9 cellular contexts compared by ENCODE assay signal in the genomic region with DNA sequence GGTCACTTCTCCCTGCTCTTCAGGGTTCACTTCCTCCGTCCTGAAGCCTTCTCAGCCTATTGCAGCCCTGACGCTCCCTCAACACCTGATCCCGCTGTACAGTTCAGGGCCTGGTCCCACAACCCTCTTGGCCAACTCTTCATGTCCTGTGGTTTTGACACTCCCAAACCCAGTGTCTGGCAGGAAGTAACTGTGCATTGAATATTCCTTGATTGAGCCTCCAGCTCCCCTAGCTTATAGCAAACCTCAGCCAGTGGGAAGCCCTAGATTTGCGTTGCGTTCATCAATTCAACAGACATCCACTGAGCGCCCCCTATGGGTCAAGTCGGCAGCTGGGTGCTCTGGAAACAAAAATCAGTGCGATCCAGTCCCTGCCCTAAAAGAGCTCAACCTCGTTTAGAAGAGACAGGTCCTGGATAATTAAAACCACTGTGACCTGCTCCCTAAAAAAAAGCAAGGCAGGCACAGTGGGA. TPM values are rescaled to one million over a fixed set of nuclear protein-coding genes. Genes with fewer than 3 reads are reported as not detected.
A peak's percentile ranks its signal among the peaks of the same experiment; 100 is the strongest.
DNase-seq lines count a peak whose midpoint lies in the region; ATAC-seq, FAIRE-seq and TF ChIP-seq lines count a peak whose summit lies in the region.
"Had no signal": no experiment of that assay in that cellular context is flagged by ENCODE, and none has a peak within 500 bp of the region (broad histone marks: within the 10 kb centered on the region; RNA-seq: fewer than 3 reads in every experiment).

No MANE protein-coding gene starts in this region.

- H3K27me3 ChIP-seq in hepatocyte: no peaks in the 10 kb centered on the region

- no peaks in the 10 kb centered on the region for H3K79me2 ChIP-seq in hepatocyte

- H3K4me2 ChIP-seq in A549: no peak overlapping the region
- no peak overlapping the region for H3K4me2 ChIP-seq in hepatocyte

- peak; percentile 65 to 68 for DNase-seq in A549 (ENCODE audit: low read depth in 1 of 2, low spot score in 1 of 2)
- peak; percentile 24 for DNase-seq in RPMI7951 (ENCODE audit: low read depth)
- DNase-seq in astrocyte of the cerebellum (ENCODE audit: low read depth): peak; percentile 51
- DNase-seq in hepatocyte (ENCODE audit: low spot score): peak; percentile 88
- DNase-seq in sciatic nerve (ENCODE audit: low spot score): peak; percentile 85

- H3K4me1 ChIP-seq in A549 (no peaks in the 10 kb centered on the region), hepatocyte (ENCODE audit: insufficient read depth) (no peaks in the 10 kb centered on the region)

- H3K9me3 ChIP-seq in A549 (no peaks in the 10 kb centered on the region), hepatocyte (ENCODE audit: low read depth) (no peaks in the 10 kb centered on the region)

- no peak overlapping the region for H3K27ac ChIP-seq in A549
- H3K27ac ChIP-seq in hepatocyte: no peak overlapping the region

- no peak for TF ChIP-seq EP300 in A549 (IDR thresholded peaks at IDR 0.05)

- no peaks in the 10 kb centered on the region for H4K20me1 ChIP-seq in hepatocyte (ENCODE audit: insufficient read depth, poor library complexity, severe bottlenecking)

- no peak for FAIRE-seq in A549 (lab: Jason Lieb, UNC)

- 47% methylated on average over 9 of the region's 9 CpGs for WGBS in A549 (ENCODE audit: missing lambda C conversion rate)
- WGBS in hepatocyte (ENCODE audit: low lambda C conversion rate, missing lambda C conversion rate): 42% methylated on average over 9 of the region's 9 CpGs

- intact Hi-C loops in sciatic nerve (cut with DNase I): no loop called here

- POLR2A ChIA-PET in A549 (lab: Yijun Ruan, JAX): no interaction called here

- H3K9me2 ChIP-seq in hepatocyte (replicated peaks; ENCODE audit: insufficient read depth): no peaks in the 10 kb centered on the region

- H3K36me3 ChIP-seq in hepatocyte (replicated peaks; ENCODE audit: insufficient read depth, low read depth): no peaks in the 10 kb centered on the region

- ATAC-seq in A549 (peak; percentile 49 to 84; a peak in 3 of 6 replicates), sciatic nerve (peak; percentile 63), GM18498 (IDR thresholded peaks at IDR 0.05; ENCODE audit: unreplicated experiment) (no peak), GM21381 (IDR thresholded peaks at IDR 0.05; ENCODE audit: unreplicated experiment) (no peak)

- H3K4me3 ChIP-seq in A549: no peak overlapping the region
- no peak overlapping the region for H3K4me3 ChIP-seq in GM12875 (ENCODE audit: low read depth, low read length)
- no peak overlapping the region for H3K4me3 ChIP-seq in astrocyte of the cerebellum (ENCODE audit: low read depth, low read length)
- no peak overlapping the region for H3K4me3 ChIP-seq in hepatocyte

- TF ChIP-seq RAD21 in A549 (conservative IDR thresholded peaks at IDR 0.05 in 1 of 2, IDR thresholded peaks at IDR 0.05 in 1 of 2): peak; percentile 73 to 78

- CTCF ChIA-PET in A549 (lab: Yijun Ruan, JAX): interaction anchor here (0.6 to 5.7 kb wide), 26 partner anchors 8 to 191 kb away, joined by 3 to 52 read pairs (median 8); a partner anchor contains a TSS

- no peak for TF ChIP-seq POLR2A in A549 (IDR thresholded peaks at IDR 0.05; ENCODE audit: low read length)

- TF ChIP-seq CTCF in A549 (IDR thresholded peaks at IDR 0.05): peak; percentile 79
- peak; percentile 81 for TF ChIP-seq CTCF in GM12875 (IDR thresholded peaks at IDR 0.05; ENCODE audit: borderline replicate concordance, insufficient read depth, low read depth, low read length)
- TF ChIP-seq CTCF in astrocyte of the cerebellum (IDR thresholded peaks at IDR 0.05; ENCODE audit: low read depth, low read length, missing control alignments): peak; percentile 91
- peak; percentile 92 for TF ChIP-seq CTCF in hepatocyte (IDR thresholded peaks at IDR 0.05; ENCODE audit: poor library complexity)

- no peak overlapping the region for H2AFZ ChIP-seq in hepatocyte

- in situ Hi-C loops in astrocyte of the cerebellum (cut with HindIII; ENCODE audit: low sequenced_read_pairs): loop anchor here (5.0 kb wide), 1 partner anchor 61 kb away; no protein-coding TSS in a partner anchor

TF ChIP-seq in A549, 52 proteins besides CTCF, POLR2A, EP300 and RAD21:
- TF ChIP-seq SMC3 (IDR thresholded peaks at IDR 0.05): peak; percentile 60; the same call in 2 of the 3 replicates
- TF ChIP-seq, protein P1, sequence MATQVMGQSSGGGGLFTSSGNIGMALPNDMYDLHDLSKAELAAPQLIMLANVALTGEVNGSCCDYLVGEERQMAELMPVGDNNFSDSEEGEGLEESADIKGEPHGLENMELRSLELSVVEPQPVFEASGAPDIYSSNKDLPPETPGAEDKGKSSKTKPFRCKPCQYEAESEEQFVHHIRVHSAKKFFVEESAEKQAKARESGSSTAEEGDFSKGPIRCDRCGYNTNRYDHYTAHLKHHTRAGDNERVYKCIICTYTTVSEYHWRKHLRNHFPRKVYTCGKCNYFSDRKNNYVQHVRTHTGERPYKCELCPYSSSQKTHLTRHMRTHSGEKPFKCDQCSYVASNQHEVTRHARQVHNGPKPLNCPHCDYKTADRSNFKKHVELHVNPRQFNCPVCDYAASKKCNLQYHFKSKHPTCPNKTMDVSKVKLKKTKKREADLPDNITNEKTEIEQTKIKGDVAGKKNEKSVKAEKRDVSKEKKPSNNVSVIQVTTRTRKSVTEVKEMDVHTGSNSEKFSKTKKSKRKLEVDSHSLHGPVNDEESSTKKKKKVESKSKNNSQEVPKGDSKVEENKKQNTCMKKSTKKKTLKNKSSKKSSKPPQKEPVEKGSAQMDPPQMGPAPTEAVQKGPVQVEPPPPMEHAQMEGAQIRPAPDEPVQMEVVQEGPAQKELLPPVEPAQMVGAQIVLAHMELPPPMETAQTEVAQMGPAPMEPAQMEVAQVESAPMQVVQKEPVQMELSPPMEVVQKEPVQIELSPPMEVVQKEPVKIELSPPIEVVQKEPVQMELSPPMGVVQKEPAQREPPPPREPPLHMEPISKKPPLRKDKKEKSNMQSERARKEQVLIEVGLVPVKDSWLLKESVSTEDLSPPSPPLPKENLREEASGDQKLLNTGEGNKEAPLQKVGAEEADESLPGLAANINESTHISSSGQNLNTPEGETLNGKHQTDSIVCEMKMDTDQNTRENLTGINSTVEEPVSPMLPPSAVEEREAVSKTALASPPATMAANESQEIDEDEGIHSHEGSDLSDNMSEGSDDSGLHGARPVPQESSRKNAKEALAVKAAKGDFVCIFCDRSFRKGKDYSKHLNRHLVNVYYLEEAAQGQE (IDR thresholded peaks at IDR 0.05): no peak

RNA-seq across cellular contexts. Expression of a gene that starts 13.5 kb away (rescaled TPM):
- polyA plus RNA-seq in A549 (2011; rRNA removed) (0.84 and 1.3 TPM in 2 replicates), A549 (2017; fragmentation: RNase III; extraction: RNeasy Plus Mini Kit Qiagen cat#74134 plus additional on column Dnase treatment) (0.87 to 0.96 TPM (median 0.96 TPM) in 3 replicates), hepatocyte (2.5 and 3.0 TPM in 2 replicates)
- 0.88 and 0.91 TPM in 2 replicates for polyA plus RNA-seq in A549 (2012; cell fraction: cytosol; rRNA removed)
- polyA plus RNA-seq in A549 (2012; cell fraction: nucleus; rRNA removed): 11.3 and 12.5 TPM in 2 replicates
- polyA minus RNA-seq in A549 (2011; rRNA and poly(A)+ RNA removed): 2.1 TPM in 2 replicates
- total RNA-seq in RPMI7951 (2014; rRNA removed; shearing (Covaris generic)): 0.12 and 0.39 TPM in 2 replicates
- total RNA-seq in hepatocyte (0.96 and 1.8 TPM in 2 replicates), sciatic nerve (13.4 TPM)

RNA-seq across cellular contexts. Expression of a gene that starts 24.9 kb away (rescaled TPM):
- polyA plus RNA-seq in A549 (2011; rRNA removed) (not detected in 2 replicates), A549 (2017; fragmentation: RNase III; extraction: RNeasy Plus Mini Kit Qiagen cat#74134 plus additional on column Dnase treatment) (not detected in 3 replicates), hepatocyte (0.10 and 0.56 TPM in 2 replicates)
- not detected in 2 replicates for polyA plus RNA-seq in A549 (2012; cell fraction: cytosol; rRNA removed)
- polyA plus RNA-seq in A549 (2012; cell fraction: nucleus; rRNA removed): not detected in 2 replicates
- not detected in 2 replicates for polyA minus RNA-seq in A549 (2011; rRNA and poly(A)+ RNA removed)
- total RNA-seq in RPMI7951 (2014; rRNA removed; shearing (Covaris generic)): not detected in 2 replicates
- total RNA-seq in hepatocyte (not detected in 2 replicates), sciatic nerve (0.27 TPM)
- total RNA-seq: pulmonary artery endothelial cell had no signal

RNA-seq across cellular contexts. Expression of a gene that starts 32.2 kb away (rescaled TPM):
- polyA plus RNA-seq in A549 (2011; rRNA removed) (20.4 and 23.7 TPM in 2 replicates), A549 (2017; fragmentation: RNase III; extraction: RNeasy Plus Mini Kit Qiagen cat#74134 plus additional on column Dnase treatment) (16.8 to 19.0 TPM (median 17.5 TPM) in 3 replicates), hepatocyte (13.6 and 17.5 TPM in 2 replicates)
- polyA plus RNA-seq in A549 (2012; cell fraction: cytosol; rRNA removed): 11.9 and 13.6 TPM in 2 replicates
- 7.2 and 10.3 TPM in 2 replicates for polyA plus RNA-seq in A549 (2012; cell fraction: nucleus; rRNA removed)
- polyA minus RNA-seq in A549 (2011; rRNA and poly(A)+ RNA removed): 13.8 and 25.7 TPM in 2 replicates
- total RNA-seq in RPMI7951 (2014; rRNA removed; shearing (Covaris generic)): 15.1 and 19.1 TPM in 2 replicates
- total RNA-seq in hepatocyte (15.2 and 18.7 TPM in 2 replicates), sciatic nerve (29.6 TPM)

RNA-seq across cellular contexts. Expression of a gene that starts 33.7 kb away (rescaled TPM):
- polyA plus RNA-seq in A549 (2011; rRNA removed): 0.08 and 0.28 TPM in 2 replicates
- polyA plus RNA-seq in A549 (2012; cell fraction: cytosol; rRNA removed): 0.11 and 0.21 TPM in 2 replicates
- polyA plus RNA-seq in A549 (2012; cell fraction: nucleus; rRNA removed): 0.16 and 0.17 TPM in 2 replicates
- polyA plus RNA-seq in A549 (2017; fragmentation: RNase III; extraction: RNeasy Plus Mini Kit Qiagen cat#74134 plus additional on column Dnase treatment): 0.12 to 0.34 TPM (median 0.18 TPM) in 3 replicates
- polyA minus RNA-seq in A549 (2011; rRNA and poly(A)+ RNA removed): 0.19 and 0.29 TPM in 2 replicates
- total RNA-seq in RPMI7951 (2014; rRNA removed; shearing (Covaris generic)): 0.39 and 0.48 TPM in 2 replicates
- 6.4 and 6.5 TPM in 2 replicates for total RNA-seq in hepatocyte
- 4.6 and 5.1 TPM in 2 replicates for polyA plus RNA-seq in hepatocyte
- 23.0 TPM for total RNA-seq in sciatic nerve
- total RNA-seq: pulmonary artery endothelial cell had no signal

RNA-seq across cellular contexts. Expression of a gene that starts 56.3 kb away (rescaled TPM):
- polyA plus RNA-seq in A549 (2011; rRNA removed) (16.1 and 17.9 TPM in 2 replicates), A549 (2017; fragmentation: RNase III; extraction: RNeasy Plus Mini Kit Qiagen cat#74134 plus additional on column Dnase treatment) (8.6 to 12.2 TPM (median 8.6 TPM) in 3 replicates), hepatocyte (5.8 and 8.6 TPM in 2 replicates)
- 4.2 and 4.9 TPM in 2 replicates for polyA plus RNA-seq in A549 (2012; cell fraction: cytosol; rRNA removed)
- 1.7 and 2.4 TPM in 2 replicates for polyA plus RNA-seq in A549 (2012; cell fraction: nucleus; rRNA removed)
- 2.9 and 3.1 TPM in 2 replicates for polyA minus RNA-seq in A549 (2011; rRNA and poly(A)+ RNA removed)
- total RNA-seq in RPMI7951 (2014; rRNA removed; shearing (Covaris generic)): not detected in 2 replicates
- total RNA-seq in hepatocyte (6.5 and 8.8 TPM in 2 replicates), sciatic nerve (0.53 TPM)
- total RNA-seq: pulmonary artery endothelial cell had no signal

Comparison
In these comparisons a context has a peak if more than half of its experiments do, and no peak if none do; other contexts are left out.
1. ATAC-seq: peak in A549 (2 of 2) and sciatic nerve (single experiment); none in GM18498 (single experiment) and GM21381 (single experiment).
2. DNase-seq: peak in every context shown above with its lines; median percentile 88 in hepatocyte; 85 in sciatic nerve; 66 in A549; 51 in astrocyte of the cerebellum; 24 in RPMI7951.
3. Peak in every context shown above with its lines, with median percentiles within 50 percentile points of each other: CTCF ChIP-seq.